In genomic region chr20:57306747-57307146, GRCh38 we compare ENCODE assay signal across 20 cellular contexts. TPM values are rescaled to one million over a fixed set of nuclear protein-coding genes. Genes with fewer than 3 reads are reported as not detected.
DNase-seq lines count a peak whose midpoint lies in the region; ATAC-seq and TF ChIP-seq lines count a peak whose summit lies in the region.
"Had no signal": no experiment of that assay in that cellular context is flagged by ENCODE, and none has a peak within 500 bp of the region (broad histone marks: within the 10 kb centered on the region; RNA-seq: fewer than 3 reads in every experiment).

No MANE protein-coding gene starts in this region.

- H3K9me2 ChIP-seq in Karpas-422 (replicated peaks; ENCODE audit: insufficient read depth, low read length), result no peaks in the 10 kb centered on the region

- ATAC-seq in HG03442 (IDR thresholded peaks at IDR 0.05; ENCODE audit: unreplicated experiment), result no peak
- no peak for ATAC-seq in GM21515 (IDR thresholded peaks at IDR 0.05; ENCODE audit: unreplicated experiment)
- ATAC-seq: A549; CD8-positive, alpha-beta T cell had no signal

- POLR2A ChIA-PET in CD4-positive, alpha-beta memory T cell (lab: Charles Lee; ENCODE audit: partially characterized antibody), result no interaction called here

- peak overlapping the region; percentile 7 for H3K4me2 ChIP-seq in Karpas-422 (ENCODE audit: low read depth, low read length, poor library complexity, severe bottlenecking)
- H3K4me2 ChIP-seq: A549 had no signal

- no peak for TF ChIP-seq POLR2A in vagina (IDR thresholded peaks at IDR 0.05)

- H3K9ac ChIP-seq in Karpas-422 (ENCODE audit: low read length), result no peak overlapping the region

- CTCF ChIA-PET in CD4-positive, alpha-beta memory T cell (lab: Charles Lee; ENCODE audit: partially characterized antibody), result no interaction called here

- TF ChIP-seq CTCF in epithelial cell of esophagus (IDR thresholded peaks at IDR 0.05; ENCODE audit: insufficient read depth, low read depth, low read length, missing control alignments) (no peak), vagina (IDR thresholded peaks at IDR 0.05) (no peak)

- no peak overlapping the region for H3K4me3 ChIP-seq in Karpas-422 (ENCODE audit: low read length)
- no peak overlapping the region for H3K4me3 ChIP-seq in epithelial cell of esophagus (ENCODE audit: low read length)
- H3K4me3 ChIP-seq in vagina, result no peak overlapping the region
- H3K4me3 ChIP-seq in CD4-positive, alpha-beta memory T cell (ENCODE audit: low read length in 2 of 2), result no peak overlapping the region
- H3K4me3 ChIP-seq: A549 had no signal

- H3K4me1 ChIP-seq in Karpas-422 (ENCODE audit: low read length) (peaks cover 51% of the 10 kb centered on the region), vagina (peaks cover 26% of the 10 kb centered on the region)
- H3K4me1 ChIP-seq in CD4-positive, alpha-beta memory T cell (ENCODE audit: insufficient read depth, low read length), result no peaks in the 10 kb centered on the region
- H3K4me1 ChIP-seq: A549, BE2C had no signal

- H3K36me3 ChIP-seq in Karpas-422 (ENCODE audit: insufficient read depth, low read length), result peaks cover 5% of the 10 kb centered on the region; the same call in 1 of the 2 replicates
- no peaks in the 10 kb centered on the region for H3K36me3 ChIP-seq in vagina
- no peaks in the 10 kb centered on the region for H3K36me3 ChIP-seq in CD4-positive, alpha-beta memory T cell (ENCODE audit: insufficient read depth, low read length)
- H3K36me3 ChIP-seq: BE2C had no signal

- 0 out of 2 replicates have a peak overlapping the region, but pooled peaks have one; percentile 6 for H2AFZ ChIP-seq in Karpas-422 (ENCODE audit: low read length)

- H3K4me1 Mint-ChIP-seq in CD4-positive, alpha-beta memory T cell, result no peaks in the 10 kb centered on the region
- H3K4me1 Mint-ChIP-seq: IgD-negative memory B cell had no signal

- H3K9me3 Mint-ChIP-seq in CD4-positive, alpha-beta memory T cell, result no peaks in the 10 kb centered on the region
- H3K9me3 Mint-ChIP-seq: CD8-positive, alpha-beta T cell; HFFc6 had no signal

- H3K27ac Mint-ChIP-seq in CD4-positive, alpha-beta memory T cell, result no peak overlapping the region
- H3K27ac Mint-ChIP-seq: CD8-positive, alpha-beta T cell; HFFc6; IgD-negative memory B cell had no signal

- no peaks in the 10 kb centered on the region for H3K27me3 ChIP-seq in Karpas-422 (ENCODE audit: low read length)
- no peaks in the 10 kb centered on the region for H3K27me3 ChIP-seq in vagina
- H3K27me3 ChIP-seq in CD4-positive, alpha-beta memory T cell (ENCODE audit: insufficient read depth, low read length), result no peaks in the 10 kb centered on the region

- intact Hi-C loops in vagina (cut with DNase I), result no loop called here
- intact Hi-C loops in CD4-positive, alpha-beta memory T cell (cut with micrococcal nuclease), result no loop called here

- H3K9me3 ChIP-seq in Karpas-422 (ENCODE audit: low read length) (no peaks in the 10 kb centered on the region; the same call in 1 of the 2 replicates), vagina (no peaks in the 10 kb centered on the region)
- no peaks in the 10 kb centered on the region for H3K9me3 ChIP-seq in CD4-positive, alpha-beta memory T cell (ENCODE audit: control insufficient read depth in 1 of 2, low read length in 2 of 2)
- H3K9me3 ChIP-seq: A549, BE2C had no signal

- no peaks in the 10 kb centered on the region for H4K20me1 ChIP-seq in Karpas-422 (ENCODE audit: insufficient read depth, low read depth, low read length)

- no peaks in the 10 kb centered on the region for H3K79me2 ChIP-seq in Karpas-422 (ENCODE audit: low read length)

- 0 out of 2 replicates have a peak overlapping the region, but pooled peaks have one; percentile 4 for H3K27ac ChIP-seq in Karpas-422 (ENCODE audit: low read length)
- H3K27ac ChIP-seq in vagina, result no peak overlapping the region
- H3K27ac ChIP-seq in CD4-positive, alpha-beta memory T cell (ENCODE audit: low read depth, low read length), result no peak overlapping the region
- H3K27ac ChIP-seq: A549, C4-2B had no signal

- DNase-seq in Karpas-422, result no peak
- peak; percentile 27 for DNase-seq in epithelial cell of esophagus (ENCODE audit: low read depth)
- DNase-seq in islet precursor cell, result peak; percentile 85
- no peak for DNase-seq in vagina (ENCODE audit: extremely low spot score in 2 of 2)
- DNase-seq in CD4-positive, alpha-beta memory T cell, result no peak
- DNase-seq: BE2C; CD8-positive, alpha-beta T cell; COR-L47; DND-41; GF-D8; HCEC 1CT; HFFc6 had no signal

- H3K27me3 Mint-ChIP-seq in CD4-positive, alpha-beta memory T cell, result peaks cover 9 to 14% of the 10 kb centered on the region in 2 donors

- no peak overlapping the region for H3K4me3 Mint-ChIP-seq in CD4-positive, alpha-beta memory T cell
- H3K4me3 Mint-ChIP-seq: CD8-positive, alpha-beta T cell; HFFc6; IgD-negative memory B cell had no signal

- no peaks in the 10 kb centered on the region for H3K36me3 Mint-ChIP-seq in CD4-positive, alpha-beta memory T cell
- H3K36me3 Mint-ChIP-seq: CD8-positive, alpha-beta T cell; IgD-negative memory B cell had no signal

RNA-seq across cellular contexts. Expression of gene SPO11, which starts 22.9 kb away (rescaled TPM):
- total RNA-seq in Karpas-422 (2014; rRNA removed; shearing (Covaris generic); ENCODE audit: low replicate concordance), result not detected in 2 replicates
- not detected for total RNA-seq in vagina
- total RNA-seq in CD4-positive, alpha-beta memory T cell, result not detected
- polyA plus RNA-seq in CD4-positive, alpha-beta memory T cell, result not detected
- total RNA-seq: CD8-positive, alpha-beta T cell; H1; HFFc6; HT-29 had no signal
- polyA plus RNA-seq: A549, AG04450, H1, IgD-negative memory B cell had no signal

RNA-seq across cellular contexts. Expression of gene BMP7, which starts 40.3 kb away (rescaled TPM):
- total RNA-seq in Karpas-422 (2014; rRNA removed; shearing (Covaris generic); ENCODE audit: low replicate concordance), result not detected in 2 replicates
- total RNA-seq in vagina, result 17.2 TPM
- not detected for total RNA-seq in CD4-positive, alpha-beta memory T cell
- not detected for polyA plus RNA-seq in CD4-positive, alpha-beta memory T cell
- total RNA-seq: CD8-positive, alpha-beta T cell; HFFc6; HT-29 had no signal
- polyA plus RNA-seq: AG04450, IgD-negative memory B cell had no signal

RNA-seq across cellular contexts. Expression of gene RAE1, which starts 44.3 kb away (rescaled TPM):
- total RNA-seq in Karpas-422 (2014; rRNA removed; shearing (Covaris generic); ENCODE audit: low replicate concordance), result 19.0 and 59.6 TPM in 2 replicates
- 21.1 TPM for total RNA-seq in vagina
- total RNA-seq in CD4-positive, alpha-beta memory T cell, result 10 to 100 TPM; 30.9 to 33.8 TPM
- polyA plus RNA-seq in CD4-positive, alpha-beta memory T cell, result 10 to 100 TPM; 31.7 to 43.9 TPM

Comparison
In these comparisons a context has a peak if more than half of its experiments do, and no peak if none do; other contexts are left out.
1. DNase-seq: peak in epithelial cell of esophagus (single experiment) and islet precursor cell (single experiment); none in Karpas-422 (single experiment), vagina (0 of 2) and CD4-positive, alpha-beta memory T cell (0 of 5).
2. RNA of gene BMP7, which starts 40.3 kb away (total RNA-seq): 17.2 TPM in vagina (single experiment); not detected in Karpas-422 and not detected in CD4-positive, alpha-beta memory T cell; every median in the first group is over 10 times any median in the second.